In genomic region chr17:77839324-77840155, GRCh38 we compare ENCODE assay signal across 21 cellular contexts.
A peak's percentile ranks its signal among the peaks of the same experiment; 100 is the strongest.
DNase-seq lines count a peak whose midpoint lies in the region; ATAC-seq, FAIRE-seq and TF ChIP-seq lines count a peak whose summit lies in the region.
"Had no signal": no experiment of that assay in that cellular context is flagged by ENCODE, and none has a peak within 500 bp of the region (broad histone marks: within the 10 kb centered on the region; RNA-seq: fewer than 3 reads in every experiment).

No MANE protein-coding gene starts in this region.

- H3K79me2 ChIP-seq in HepG2 (ENCODE audit: insufficient read depth, low read length) (no peaks in the 10 kb centered on the region), SK-N-SH (ENCODE audit: insufficient read depth) (no peaks in the 10 kb centered on the region)

- H3K79me1 ChIP-seq in neuronal stem cell (ENCODE audit: low read depth, low read length), result no peaks in the 10 kb centered on the region

- H4K8ac ChIP-seq in neuronal stem cell (ENCODE audit: low read depth, low read length), result no peak overlapping the region

- no peaks in the 10 kb centered on the region for H3K9me2 ChIP-seq in SK-N-SH

- in situ Hi-C loops in HepG2 (cut with HindIII; ENCODE audit: extremely low pct_ligation_motif_present, low pct_unique_long_range_greater_than_20kb), result no loop called here

- H4K20me1 ChIP-seq in HepG2 (ENCODE audit: insufficient read depth, low read length), result no peaks in the 10 kb centered on the region
- no peaks in the 10 kb centered on the region for H4K20me1 ChIP-seq in SK-N-SH (ENCODE audit: insufficient read depth)

- no peak for ATAC-seq in HepG2
- ATAC-seq in right lobe of liver, result no peak
- peak in 1 of 4 donors; percentile 2 for ATAC-seq in heart left ventricle
- ATAC-seq in HG02840 (IDR thresholded peaks at IDR 0.05; ENCODE audit: low FRiP score, unreplicated experiment), result no peak
- ATAC-seq in GM21576 (IDR thresholded peaks at IDR 0.05; ENCODE audit: unreplicated experiment), result no peak

- POLR2A ChIA-PET in HepG2 (lab: Yijun Ruan, JAX), result no interaction called here
- POLR2A ChIA-PET in SK-N-SH (lab: Yijun Ruan, JAX), result no interaction called here

- H3K4me3 ChIP-seq in HepG2 (replicated peaks in 1 of 3; ENCODE audit: insufficient read depth in 1 of 3, low read depth in 2 of 3, low read length in 3 of 3), result no peak overlapping the region
- H3K4me3 ChIP-seq in right lobe of liver, result no peak overlapping the region
- no peak overlapping the region for H3K4me3 ChIP-seq in heart left ventricle
- H3K4me3 ChIP-seq in neuronal stem cell (ENCODE audit: low read length in 2 of 2), result no peak overlapping the region
- H3K4me3 ChIP-seq in SK-N-SH (ENCODE audit: low read depth in 2 of 2, low read length in 1 of 2), result no peak overlapping the region
- H3K4me3 ChIP-seq: HAP-1 had no signal

- H2AFZ ChIP-seq in HepG2 (ENCODE audit: low read length) (no peak overlapping the region), neuronal stem cell (ENCODE audit: low read length) (no peak overlapping the region), SK-N-SH (ENCODE audit: low read depth) (no peak overlapping the region)

- intact Hi-C loops in HepG2 (cut with micrococcal nuclease; ENCODE audit: unreplicated experiment) (no loop called here), right lobe of liver (cut with DNase I) (no loop called here), heart left ventricle (cut with DNase I) (loop anchor here in 3 of 10 donors (5.0 to 10.0 kb wide), 3 partner anchors 38 to 65 kb away; no protein-coding TSS in a partner anchor)

- H4K91ac ChIP-seq in neuronal stem cell (ENCODE audit: low read depth, low read length, poor library complexity), result no peak overlapping the region

- H2BK5ac ChIP-seq in neuronal stem cell (ENCODE audit: low read length), result no peak overlapping the region

- H3K18ac ChIP-seq in neuronal stem cell (ENCODE audit: low read length), result peak overlapping the region; percentile 20

- TF ChIP-seq CTCF in HepG2 (CRISPR knock-in tag; IDR thresholded peaks at IDR 0.05) (no peak), right lobe of liver (IDR thresholded peaks at IDR 0.05) (no peak), heart left ventricle (IDR thresholded peaks at IDR 0.05) (no peak), SK-N-SH (IDR thresholded peaks at IDR 0.05) (no peak)

- TF ChIP-seq RAD21 in HepG2 (CRISPR knock-in tag; IDR thresholded peaks at IDR 0.05) (no peak), SK-N-SH (IDR thresholded peaks at IDR 0.05; ENCODE audit: low read length) (no peak)

- TF ChIP-seq POLR2A in HepG2 (IDR thresholded peaks at IDR 0.05; ENCODE audit: insufficient read depth in 1 of 2, low read depth in 2 of 2, low read length in 2 of 2) (no peak), right lobe of liver (IDR thresholded peaks at IDR 0.05) (no peak), heart left ventricle (IDR thresholded peaks at IDR 0.05) (no peak)

- DNase-seq in HepG2 (ENCODE audit: low spot score) (no peak), right lobe of liver (no peak), heart left ventricle (no peak), neuronal stem cell (ENCODE audit: low spot score) (no peak), GM19239 (ENCODE audit: insufficient read length, low spot score) (no peak), SK-N-SH (no peak)
- DNase-seq: activated CD4-positive, alpha-beta T cell treated with anti-CD3 and anti-CD28 coated beads, Interleukin-2, amount 50 U/mL, for 48 hours; activated naive CD4-positive, alpha-beta T cell treated with anti-CD3 and anti-CD28 coated beads for 36 hours; anterior cingulate cortex; cerebellar nuclear complex; DMS79 treated with DMSO at 0.1 percent for 48 hours; kidney glomerular epithelial cell; NCI-H1694 treated with DMSO at 0.1 percent for 48 hours; NCI-H226; NCI-H82; T-helper 1 cell had no signal

- H3K9me3 ChIP-seq in HepG2 (ENCODE audit: low read length) (no peaks in the 10 kb centered on the region), right lobe of liver (no peaks in the 10 kb centered on the region), heart left ventricle (no peaks in the 10 kb centered on the region), neuronal stem cell (replicated peaks in 1 of 2; ENCODE audit: control insufficient read depth in 2 of 2, insufficient read depth in 1 of 2, low read depth in 1 of 2, low read length in 2 of 2) (no peaks in the 10 kb centered on the region), SK-N-SH (no peaks in the 10 kb centered on the region)
- H3K9me3 ChIP-seq: HAP-1 had no signal

- CTCF ChIA-PET in HepG2 (lab: Yijun Ruan, JAX; ENCODE audit: low intra/inter-chr PET ratio, low total read pairs), result no interaction called here
- CTCF ChIA-PET in SK-N-SH (lab: Yijun Ruan, JAX), result interaction anchor here (1.9 kb wide), 1 partner anchor 296 kb away, joined by 4 read pairs; no protein-coding TSS in a partner anchor

- no peak for TF ChIP-seq EP300 in HepG2 (IDR thresholded peaks at IDR 0.05; ENCODE audit: low read depth in 2 of 2, low read length in 2 of 2)
- TF ChIP-seq EP300 in HepG2 (CRISPR knock-in tag; IDR thresholded peaks at IDR 0.05; ENCODE audit: borderline replicate concordance), result no peak
- TF ChIP-seq EP300 in SK-N-SH (IDR thresholded peaks at IDR 0.05; ENCODE audit: borderline replicate concordance in 1 of 2, low read depth in 1 of 2, low read length in 1 of 2), result no peak

- 39% methylated on average over 13 of the region's 13 CpGs for WGBS in HepG2 (ENCODE audit: low lambda C conversion rate)
- WGBS in right lobe of liver (ENCODE audit: insufficient coverage, low coverage, low lambda C conversion rate, missing lambda C conversion rate), result 69% methylated on average over 9 of the region's 13 CpGs
- 67 to 73% (median 71%) methylated on average over 13 of the region's 13 CpGs for WGBS in heart left ventricle, 4 donors
- no CpG with 5 or more reads among the region's 13 CpGs for WGBS in neuronal stem cell (ENCODE audit: extremely low coverage in 2 of 2, insufficient read length in 2 of 2, insufficient replicate concordance in 1 of 2), 2 donors
- 78% methylated on average over 13 of the region's 13 CpGs for WGBS in SK-N-SH (ENCODE audit: low lambda C conversion rate)

- no peak overlapping the region for H2BK15ac ChIP-seq in neuronal stem cell (ENCODE audit: low read length)

- H2AK5ac ChIP-seq in neuronal stem cell (ENCODE audit: low read depth, low read length), result no peak overlapping the region

- H3K9ac ChIP-seq in HepG2 (ENCODE audit: insufficient read depth, low read depth, low read length), result no peak overlapping the region
- no peak overlapping the region for H3K9ac ChIP-seq in neuronal stem cell (ENCODE audit: low read depth, low read length, poor library complexity)
- H3K9ac ChIP-seq in SK-N-SH, result no peak overlapping the region
- H3K9ac ChIP-seq: KMS-11 had no signal

- H3F3A ChIP-seq in SK-N-SH (replicated peaks; ENCODE audit: insufficient read depth), result peaks cover 4% of the 10 kb centered on the region

- H3K23ac ChIP-seq in neuronal stem cell (ENCODE audit: low read depth, low read length, poor library complexity), result no peak overlapping the region

- no TSS peak for BruUV-seq in HepG2 (replicated peaks; lab: Mats Ljungman, UMichigan)

- H3K4me2 ChIP-seq in HepG2 (ENCODE audit: low read depth, low read length) (no peak overlapping the region), neuronal stem cell (ENCODE audit: insufficient read depth, low read length, poor library complexity, severe bottlenecking) (no peak overlapping the region), SK-N-SH (no peak overlapping the region)
- H3K4me2 ChIP-seq: KMS-11 had no signal

- no peak overlapping the region for H2BK120ac ChIP-seq in neuronal stem cell (ENCODE audit: low read depth, low read length)

- H3K27me3 ChIP-seq in HepG2 (ENCODE audit: control insufficient read depth in 1 of 2, insufficient read depth in 2 of 2, low read length in 2 of 2) (peaks cover 4 to 68% of the 10 kb centered on the region in 2 experiments; a peak in 4 of 5 replicates), right lobe of liver (no peaks in the 10 kb centered on the region), heart left ventricle (no peaks in the 10 kb centered on the region), neuronal stem cell (ENCODE audit: control insufficient read depth in 3 of 3, insufficient read depth in 3 of 3, low read depth in 1 of 3, low read length in 3 of 3) (peaks cover 0 to 7% (median 0%) of the 10 kb centered on the region in 3 experiments), SK-N-SH (ENCODE audit: insufficient read depth) (no peaks in the 10 kb centered on the region)

- H3K4ac ChIP-seq in neuronal stem cell (ENCODE audit: low read length), result no peak overlapping the region

- H3K27ac ChIP-seq in HepG2 (ENCODE audit: extremely low read length, insufficient read depth, low read length) (no peak overlapping the region), right lobe of liver (no peak overlapping the region), heart left ventricle (peak overlapping the region; percentile 7 to 89 (median 64)), neuronal stem cell (replicated peaks; ENCODE audit: low read length) (no peak overlapping the region), SK-N-SH (ENCODE audit: low read depth in 2 of 2, low read length in 1 of 2) (no peak overlapping the region)
- H3K27ac ChIP-seq: KMS-11 had no signal

- H2BK12ac ChIP-seq in neuronal stem cell (ENCODE audit: low read length), result no peak overlapping the region

- no peak overlapping the region for H3K14ac ChIP-seq in neuronal stem cell (ENCODE audit: low read length)

- H3K36me3 ChIP-seq in HepG2 (replicated peaks in 1 of 2; ENCODE audit: control insufficient read depth in 1 of 2, insufficient read depth in 2 of 2, low read length in 2 of 2) (no peaks in the 10 kb centered on the region), right lobe of liver (no peaks in the 10 kb centered on the region), heart left ventricle (no peaks in the 10 kb centered on the region), neuronal stem cell (replicated peaks in 1 of 2; ENCODE audit: control insufficient read depth in 2 of 2, insufficient read depth in 2 of 2, low read length in 2 of 2) (no peaks in the 10 kb centered on the region), SK-N-SH (replicated peaks in 1 of 2; ENCODE audit: control insufficient read depth in 1 of 2, insufficient read depth in 2 of 2, low read length in 1 of 2) (no peaks in the 10 kb centered on the region)
- H3K36me3 ChIP-seq: HAP-1 had no signal

- FAIRE-seq in HepG2 (lab: Jason Lieb, UNC) (no peak), GM19239 (lab: Jason Lieb, UNC) (no peak)
- FAIRE-seq: frontal cortex had no signal

- H3K4me1 ChIP-seq in HepG2 (ENCODE audit: insufficient read depth, low read length), result peaks cover 5% of the 10 kb centered on the region; the same call in 1 of the 2 replicates
- peaks cover 0 to 9% (median 0%) of the 10 kb centered on the region in 4 donors for H3K4me1 ChIP-seq in right lobe of liver
- peaks cover 0 to 57% (median 33%) of the 10 kb centered on the region in 12 donors for H3K4me1 ChIP-seq in heart left ventricle
- H3K4me1 ChIP-seq in neuronal stem cell (ENCODE audit: control insufficient read depth in 2 of 2, insufficient read depth in 1 of 2, low read depth in 1 of 2, low read length in 2 of 2), result peaks cover 5 to 6% of the 10 kb centered on the region in 2 donors
- peaks cover 2 to 18% of the 10 kb centered on the region in 2 experiments; a peak in 3 of 4 replicates for H3K4me1 ChIP-seq in SK-N-SH (ENCODE audit: control insufficient read depth in 1 of 2, insufficient read depth in 2 of 2, low read depth in 1 of 2, low read length in 1 of 2)

TF ChIP-seq in SK-N-SH, 30 proteins besides CTCF, POLR2A, EP300 and RAD21 (continues in another document):
- no peak for TF ChIP-seq TEAD4 (IDR thresholded peaks at IDR 0.05; ENCODE audit: borderline replicate concordance, insufficient read depth)

Comparison
In these comparisons a context has a peak if more than half of its experiments do, and no peak if none do; other contexts are left out.
1. H3K27ac ChIP-seq: peak in heart left ventricle (12 of 12); none in HepG2 (single experiment), right lobe of liver (0 of 3), neuronal stem cell (single experiment) and SK-N-SH (0 of 2).